In the genomic region with DNA sequence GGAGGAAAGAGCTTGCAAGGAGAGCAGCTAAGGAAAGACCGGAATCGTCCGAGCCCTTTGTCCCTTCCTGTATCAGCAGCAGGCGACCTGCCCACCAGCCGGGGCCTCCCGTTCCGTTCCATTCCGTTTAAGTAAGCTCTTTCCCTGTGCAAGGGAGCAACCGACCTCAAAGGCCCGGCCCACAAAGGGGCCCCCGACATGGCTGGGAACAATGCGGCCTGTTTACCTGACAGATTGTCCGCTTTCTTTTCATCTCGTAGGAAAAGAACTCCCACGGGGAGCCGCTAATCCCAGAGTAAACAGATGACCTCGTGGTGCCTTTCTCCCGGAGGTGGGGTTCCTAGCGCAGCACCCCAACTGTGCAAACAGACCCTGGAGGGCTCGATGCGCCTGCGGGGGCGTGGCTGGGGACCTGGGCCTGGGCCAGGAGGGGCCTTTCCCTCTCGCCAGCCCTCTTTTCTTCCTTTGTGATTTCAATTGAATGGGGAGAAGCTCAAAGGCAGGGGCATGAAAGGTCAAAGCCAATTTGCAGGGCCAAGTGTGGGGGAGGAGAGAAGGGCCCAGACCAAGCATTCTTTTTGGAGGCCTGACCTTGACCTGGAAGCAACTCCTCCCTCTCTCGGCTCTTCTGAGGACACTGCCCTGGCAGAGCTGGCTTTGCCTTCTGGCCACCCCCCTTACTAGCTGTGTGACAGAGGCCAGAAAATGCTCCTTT, we compare ENCODE assay signal across 1 cellular context.
TF ChIP-seq lines count a peak whose summit lies in the region.

No MANE protein-coding gene starts in this region.

TF ChIP-seq in HepG2, 621 proteins besides CTCF, POLR2A, EP300 and RAD21 (continued from another document and continues in another):
- TF ChIP-seq ZNF879 (CRISPR knock-in tag; IDR thresholded peaks at IDR 0.05) = no peak
- TF ChIP-seq PRPF4 (IDR thresholded peaks at IDR 0.05; ENCODE audit: low read depth, low read length, poor library complexity, severe bottlenecking) = peak; percentile 21
- peak; percentile 99 for TF ChIP-seq NR2F6 (IDR thresholded peaks at IDR 0.05)
- peak; percentile 98 for TF ChIP-seq NR2F6 (CRISPR knock-in tag; IDR thresholded peaks at IDR 0.05)
- peak; percentile 92 for TF ChIP-seq NAIF1 (CRISPR knock-in tag; IDR thresholded peaks at IDR 0.05; ENCODE audit: borderline replicate concordance)
- TF ChIP-seq PHF21A (CRISPR knock-in tag; IDR thresholded peaks at IDR 0.05) = peak; percentile 100
- peak; percentile 99 for TF ChIP-seq KDM3A (CRISPR knock-in tag; IDR thresholded peaks at IDR 0.05; ENCODE audit: low read depth)
- TF ChIP-seq ZNF556 (CRISPR knock-in tag; IDR thresholded peaks at IDR 0.05; ENCODE audit: borderline replicate concordance) = peak; percentile 95; the same call in 1 of the 2 replicates
- TF ChIP-seq NFE2L1 (CRISPR knock-in tag; IDR thresholded peaks at IDR 0.05; ENCODE audit: borderline replicate concordance) = no peak
- TF ChIP-seq NRL (CRISPR knock-in tag; IDR thresholded peaks at IDR 0.05; ENCODE audit: borderline replicate concordance) = peak; percentile 92
- TF ChIP-seq, protein P1, sequence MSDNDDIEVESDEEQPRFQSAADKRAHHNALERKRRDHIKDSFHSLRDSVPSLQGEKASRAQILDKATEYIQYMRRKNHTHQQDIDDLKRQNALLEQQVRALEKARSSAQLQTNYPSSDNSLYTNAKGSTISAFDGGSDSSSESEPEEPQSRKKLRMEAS (IDR thresholded peaks at IDR 0.05) = peak; percentile 97
- TF ChIP-seq MAFG (CRISPR knock-in tag; IDR thresholded peaks at IDR 0.05) = no peak
- TF ChIP-seq, protein P2, sequence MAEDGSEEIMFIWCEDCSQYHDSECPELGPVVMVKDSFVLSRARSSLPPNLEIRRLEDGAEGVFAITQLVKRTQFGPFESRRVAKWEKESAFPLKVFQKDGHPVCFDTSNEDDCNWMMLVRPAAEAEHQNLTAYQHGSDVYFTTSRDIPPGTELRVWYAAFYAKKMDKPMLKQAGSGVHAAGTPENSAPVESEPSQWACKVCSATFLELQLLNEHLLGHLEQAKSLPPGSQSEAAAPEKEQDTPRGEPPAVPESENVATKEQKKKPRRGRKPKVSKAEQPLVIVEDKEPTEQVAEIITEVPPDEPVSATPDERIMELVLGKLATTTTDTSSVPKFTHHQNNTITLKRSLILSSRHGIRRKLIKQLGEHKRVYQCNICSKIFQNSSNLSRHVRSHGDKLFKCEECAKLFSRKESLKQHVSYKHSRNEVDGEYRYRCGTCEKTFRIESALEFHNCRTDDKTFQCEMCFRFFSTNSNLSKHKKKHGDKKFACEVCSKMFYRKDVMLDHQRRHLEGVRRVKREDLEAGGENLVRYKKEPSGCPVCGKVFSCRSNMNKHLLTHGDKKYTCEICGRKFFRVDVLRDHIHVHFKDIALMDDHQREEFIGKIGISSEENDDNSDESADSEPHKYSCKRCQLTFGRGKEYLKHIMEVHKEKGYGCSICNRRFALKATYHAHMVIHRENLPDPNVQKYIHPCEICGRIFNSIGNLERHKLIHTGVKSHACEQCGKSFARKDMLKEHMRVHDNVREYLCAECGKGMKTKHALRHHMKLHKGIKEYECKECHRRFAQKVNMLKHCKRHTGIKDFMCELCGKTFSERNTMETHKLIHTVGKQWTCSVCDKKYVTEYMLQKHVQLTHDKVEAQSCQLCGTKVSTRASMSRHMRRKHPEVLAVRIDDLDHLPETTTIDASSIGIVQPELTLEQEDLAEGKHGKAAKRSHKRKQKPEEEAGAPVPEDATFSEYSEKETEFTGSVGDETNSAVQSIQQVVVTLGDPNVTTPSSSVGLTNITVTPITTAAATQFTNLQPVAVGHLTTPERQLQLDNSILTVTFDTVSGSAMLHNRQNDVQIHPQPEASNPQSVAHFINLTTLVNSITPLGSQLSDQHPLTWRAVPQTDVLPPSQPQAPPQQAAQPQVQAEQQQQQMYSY (CRISPR knock-in tag; IDR thresholded peaks at IDR 0.05) = peak; percentile 96
- TF ChIP-seq ZNF589 (CRISPR knock-in tag; conservative IDR thresholded peaks at IDR 0.05) = peak; percentile 98
- TF ChIP-seq RXRA (CRISPR knock-in tag; IDR thresholded peaks at IDR 0.05) = peak; percentile 100
- 0 out of 2 replicates have a peak, but pooled peaks have one; percentile 9 for TF ChIP-seq SMAD1 (CRISPR knock-in tag; IDR thresholded peaks at IDR 0.05; ENCODE audit: borderline replicate concordance, low read depth)
- no peak for TF ChIP-seq MLLT10 (CRISPR knock-in tag; IDR thresholded peaks at IDR 0.05)
- TF ChIP-seq IRF2 (CRISPR knock-in tag; IDR thresholded peaks at IDR 0.05) = peak; percentile 99
- TF ChIP-seq MTA1 (CRISPR knock-in tag; IDR thresholded peaks at IDR 0.05; ENCODE audit: borderline replicate concordance) = peak; percentile 100
- TF ChIP-seq, protein P3, sequence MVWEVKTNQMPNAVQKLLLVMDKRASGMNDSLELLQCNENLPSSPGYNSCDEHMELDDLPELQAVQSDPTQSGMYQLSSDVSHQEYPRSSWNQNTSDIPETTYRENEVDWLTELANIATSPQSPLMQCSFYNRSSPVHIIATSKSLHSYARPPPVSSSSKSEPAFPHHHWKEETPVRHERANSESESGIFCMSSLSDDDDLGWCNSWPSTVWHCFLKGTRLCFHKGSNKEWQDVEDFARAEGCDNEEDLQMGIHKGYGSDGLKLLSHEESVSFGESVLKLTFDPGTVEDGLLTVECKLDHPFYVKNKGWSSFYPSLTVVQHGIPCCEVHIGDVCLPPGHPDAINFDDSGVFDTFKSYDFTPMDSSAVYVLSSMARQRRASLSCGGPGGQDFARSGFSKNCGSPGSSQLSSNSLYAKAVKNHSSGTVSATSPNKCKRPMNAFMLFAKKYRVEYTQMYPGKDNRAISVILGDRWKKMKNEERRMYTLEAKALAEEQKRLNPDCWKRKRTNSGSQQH (CRISPR knock-in tag; IDR thresholded peaks at IDR 0.05; ENCODE audit: low read depth) = peak; percentile 90; the same call in 1 of the 2 replicates
- TF ChIP-seq HOXA5 (CRISPR knock-in tag; IDR thresholded peaks at IDR 0.05) = peak; percentile 99
- TF ChIP-seq, protein P4, sequence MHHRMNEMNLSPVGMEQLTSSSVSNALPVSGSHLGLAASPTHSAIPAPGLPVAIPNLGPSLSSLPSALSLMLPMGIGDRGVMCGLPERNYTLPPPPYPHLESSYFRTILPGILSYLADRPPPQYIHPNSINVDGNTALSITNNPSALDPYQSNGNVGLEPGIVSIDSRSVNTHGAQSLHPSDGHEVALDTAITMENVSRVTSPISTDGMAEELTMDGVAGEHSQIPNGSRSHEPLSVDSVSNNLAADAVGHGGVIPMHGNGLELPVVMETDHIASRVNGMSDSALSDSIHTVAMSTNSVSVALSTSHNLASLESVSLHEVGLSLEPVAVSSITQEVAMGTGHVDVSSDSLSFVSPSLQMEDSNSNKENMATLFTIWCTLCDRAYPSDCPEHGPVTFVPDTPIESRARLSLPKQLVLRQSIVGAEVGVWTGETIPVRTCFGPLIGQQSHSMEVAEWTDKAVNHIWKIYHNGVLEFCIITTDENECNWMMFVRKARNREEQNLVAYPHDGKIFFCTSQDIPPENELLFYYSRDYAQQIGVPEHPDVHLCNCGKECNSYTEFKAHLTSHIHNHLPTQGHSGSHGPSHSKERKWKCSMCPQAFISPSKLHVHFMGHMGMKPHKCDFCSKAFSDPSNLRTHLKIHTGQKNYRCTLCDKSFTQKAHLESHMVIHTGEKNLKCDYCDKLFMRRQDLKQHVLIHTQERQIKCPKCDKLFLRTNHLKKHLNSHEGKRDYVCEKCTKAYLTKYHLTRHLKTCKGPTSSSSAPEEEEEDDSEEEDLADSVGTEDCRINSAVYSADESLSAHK (CRISPR knock-in tag; IDR thresholded peaks at IDR 0.05; ENCODE audit: borderline replicate concordance) = peak; percentile 87; the same call in 1 of the 2 replicates
- TF ChIP-seq NCOA5 (CRISPR knock-in tag; IDR thresholded peaks at IDR 0.05) = 0 out of 2 replicates have a peak, but pooled peaks have one; percentile 64
- TF ChIP-seq NKX3-1 (CRISPR knock-in tag; IDR thresholded peaks at IDR 0.05) = peak; percentile 99
- no peak for TF ChIP-seq ZNF484 (CRISPR knock-in tag; IDR thresholded peaks at IDR 0.05; ENCODE audit: borderline replicate concordance, low read depth)
- peak; percentile 85; the same call in 1 of the 2 replicates for TF ChIP-seq AHR (CRISPR knock-in tag; IDR thresholded peaks at IDR 0.05)
- TF ChIP-seq ZNF496 (CRISPR knock-in tag; IDR thresholded peaks at IDR 0.05; ENCODE audit: insufficient replicate concordance) = no peak
- no peak; the same call in 1 of the 2 replicates for TF ChIP-seq SOX6 (IDR thresholded peaks at IDR 0.05)
- peak; percentile 100 for TF ChIP-seq SOX6 (CRISPR knock-in tag; IDR thresholded peaks at IDR 0.05)
- TF ChIP-seq RARA (CRISPR knock-in tag; IDR thresholded peaks at IDR 0.05) = peak; percentile 99
- peak; percentile 100 for TF ChIP-seq NFIC (IDR thresholded peaks at IDR 0.05; ENCODE audit: low read length)
- TF ChIP-seq ZNF550 (CRISPR knock-in tag; IDR thresholded peaks at IDR 0.05; ENCODE audit: borderline replicate concordance) = no peak; the same call in 1 of the 2 replicates
- TF ChIP-seq, protein P5, sequence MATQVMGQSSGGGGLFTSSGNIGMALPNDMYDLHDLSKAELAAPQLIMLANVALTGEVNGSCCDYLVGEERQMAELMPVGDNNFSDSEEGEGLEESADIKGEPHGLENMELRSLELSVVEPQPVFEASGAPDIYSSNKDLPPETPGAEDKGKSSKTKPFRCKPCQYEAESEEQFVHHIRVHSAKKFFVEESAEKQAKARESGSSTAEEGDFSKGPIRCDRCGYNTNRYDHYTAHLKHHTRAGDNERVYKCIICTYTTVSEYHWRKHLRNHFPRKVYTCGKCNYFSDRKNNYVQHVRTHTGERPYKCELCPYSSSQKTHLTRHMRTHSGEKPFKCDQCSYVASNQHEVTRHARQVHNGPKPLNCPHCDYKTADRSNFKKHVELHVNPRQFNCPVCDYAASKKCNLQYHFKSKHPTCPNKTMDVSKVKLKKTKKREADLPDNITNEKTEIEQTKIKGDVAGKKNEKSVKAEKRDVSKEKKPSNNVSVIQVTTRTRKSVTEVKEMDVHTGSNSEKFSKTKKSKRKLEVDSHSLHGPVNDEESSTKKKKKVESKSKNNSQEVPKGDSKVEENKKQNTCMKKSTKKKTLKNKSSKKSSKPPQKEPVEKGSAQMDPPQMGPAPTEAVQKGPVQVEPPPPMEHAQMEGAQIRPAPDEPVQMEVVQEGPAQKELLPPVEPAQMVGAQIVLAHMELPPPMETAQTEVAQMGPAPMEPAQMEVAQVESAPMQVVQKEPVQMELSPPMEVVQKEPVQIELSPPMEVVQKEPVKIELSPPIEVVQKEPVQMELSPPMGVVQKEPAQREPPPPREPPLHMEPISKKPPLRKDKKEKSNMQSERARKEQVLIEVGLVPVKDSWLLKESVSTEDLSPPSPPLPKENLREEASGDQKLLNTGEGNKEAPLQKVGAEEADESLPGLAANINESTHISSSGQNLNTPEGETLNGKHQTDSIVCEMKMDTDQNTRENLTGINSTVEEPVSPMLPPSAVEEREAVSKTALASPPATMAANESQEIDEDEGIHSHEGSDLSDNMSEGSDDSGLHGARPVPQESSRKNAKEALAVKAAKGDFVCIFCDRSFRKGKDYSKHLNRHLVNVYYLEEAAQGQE (IDR thresholded peaks at IDR 0.05; ENCODE audit: borderline replicate concordance in 1 of 2, low read depth in 1 of 2, low read length in 2 of 2) = peak in 1 of 2 experiments; percentile 67; a peak in 3 of 4 replicates
- peak; percentile 100 for TF ChIP-seq FOXO1 (CRISPR knock-in tag; IDR thresholded peaks at IDR 0.05)
- peak; percentile 98 for TF ChIP-seq MYC (CRISPR knock-in tag; IDR thresholded peaks at IDR 0.05; ENCODE audit: borderline replicate concordance)
- peak; percentile 88; the same call in 1 of the 2 replicates for TF ChIP-seq PCBP1 (IDR thresholded peaks at IDR 0.05; ENCODE audit: borderline replicate concordance, low read depth, low read length)
- TF ChIP-seq, protein P6, sequence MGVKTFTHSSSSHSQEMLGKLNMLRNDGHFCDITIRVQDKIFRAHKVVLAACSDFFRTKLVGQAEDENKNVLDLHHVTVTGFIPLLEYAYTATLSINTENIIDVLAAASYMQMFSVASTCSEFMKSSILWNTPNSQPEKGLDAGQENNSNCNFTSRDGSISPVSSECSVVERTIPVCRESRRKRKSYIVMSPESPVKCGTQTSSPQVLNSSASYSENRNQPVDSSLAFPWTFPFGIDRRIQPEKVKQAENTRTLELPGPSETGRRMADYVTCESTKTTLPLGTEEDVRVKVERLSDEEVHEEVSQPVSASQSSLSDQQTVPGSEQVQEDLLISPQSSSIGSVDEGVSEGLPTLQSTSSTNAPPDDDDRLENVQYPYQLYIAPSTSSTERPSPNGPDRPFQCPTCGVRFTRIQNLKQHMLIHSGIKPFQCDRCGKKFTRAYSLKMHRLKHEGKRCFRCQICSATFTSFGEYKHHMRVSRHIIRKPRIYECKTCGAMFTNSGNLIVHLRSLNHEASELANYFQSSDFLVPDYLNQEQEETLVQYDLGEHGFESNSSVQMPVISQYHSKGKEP (CRISPR knock-in tag; IDR thresholded peaks at IDR 0.05) = peak; percentile 40; the same call in 1 of the 2 replicates
- peak; percentile 86; the same call in 1 of the 2 replicates for TF ChIP-seq ZNF224 (CRISPR knock-in tag; IDR thresholded peaks at IDR 0.05)
- TF ChIP-seq ELF1 (CRISPR knock-in tag; IDR thresholded peaks at IDR 0.05) = peak; percentile 84
